ENCODE assay signal across 21 cellular contexts in the genomic region with DNA sequence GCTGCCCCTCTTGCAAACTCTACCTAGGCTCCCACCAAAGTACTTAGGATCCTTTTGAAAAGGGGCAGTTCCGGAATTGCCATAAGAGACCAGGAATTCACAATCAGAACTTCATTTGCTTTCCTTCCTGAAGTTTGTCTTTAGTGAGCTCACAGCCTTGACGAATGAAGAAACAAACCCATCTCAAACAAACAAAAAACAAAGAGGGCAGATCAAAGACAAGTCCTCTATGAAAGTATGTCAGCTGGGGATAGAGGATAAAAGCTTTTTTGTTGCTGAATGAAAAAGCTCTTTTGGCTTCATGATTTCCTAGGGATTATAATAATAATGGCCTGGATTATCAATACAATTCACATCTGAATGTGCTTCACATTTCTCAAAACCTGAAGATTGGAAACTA.
"Had no signal": no experiment of that assay in that cellular context is flagged by ENCODE, and none has a peak within 500 bp of the region (broad histone marks: within the 10 kb centered on the region; RNA-seq: fewer than 3 reads in every experiment).

No MANE protein-coding gene starts in this region.

- H3K27ac ChIP-seq: coronary artery, foreskin keratinocyte, left ventricle myocardium inferior, lower lobe of right lung, neutrophil, suprapubic skin, thyroid gland, upper lobe of left lung, uterus had no signal

- H3K36me3 ChIP-seq: left ventricle myocardium inferior, lower lobe of right lung, neutrophil, suprapubic skin, thyroid gland, upper lobe of left lung, uterus had no signal

- H3K4me1 ChIP-seq: foreskin keratinocyte, lower lobe of right lung, suprapubic skin, upper lobe of left lung, uterus had no signal

- DNase-seq: effector CD4-positive, alpha-beta T cell; endodermal cell; erythroblast; foreskin keratinocyte; left cardiac atrium; left ventricle myocardium inferior; lower lobe of right lung; mesenchymal stem cell; naive thymus-derived CD4-positive, alpha-beta T cell; nephron progenitor cell; posterior cingulate gyrus; right cardiac atrium; stimulated activated CD4-positive, alpha-beta T cell treated with anti-CD3 and anti-CD28 coated beads, Interleukin-2, amount 100 ng/mL, for 48 hours; stimulated activated naive CD4-positive, alpha-beta T cell treated with Interleukin-2 at 50 U/mL for 16 hours; thyroid gland; upper lobe of left lung; uterus had no signal

- H3K4me3 ChIP-seq: coronary artery, left ventricle myocardium inferior, lower lobe of right lung, smooth muscle cell, suprapubic skin, thyroid gland, upper lobe of left lung, uterus had no signal

- H3K4me2 ChIP-seq: smooth muscle cell had no signal

- H3K9me3 ChIP-seq: left ventricle myocardium inferior, lower lobe of right lung, neutrophil, suprapubic skin, thyroid gland, upper lobe of left lung, uterus had no signal

- H3K27me3 ChIP-seq: neutrophil, suprapubic skin, thyroid gland, upper lobe of left lung, uterus had no signal
